In the genomic region with DNA sequence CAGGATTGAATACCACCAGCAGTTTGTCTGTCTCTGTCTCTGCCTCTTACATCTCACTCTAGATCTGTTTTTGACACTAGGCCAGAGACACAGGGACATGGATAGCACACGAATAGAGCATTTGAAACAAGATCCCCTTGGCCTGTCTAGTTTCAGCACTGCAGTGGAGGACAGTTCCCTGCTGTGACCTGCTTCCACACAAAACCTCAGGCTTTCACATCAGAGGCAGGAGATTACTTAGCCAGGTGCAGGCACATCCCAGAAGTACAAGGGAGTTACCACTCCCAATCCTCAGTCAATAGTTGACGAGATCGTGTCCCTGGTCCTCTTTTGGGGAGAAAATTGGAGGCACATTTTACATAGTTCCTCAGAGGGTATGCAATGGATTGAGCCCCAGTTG, we compare ENCODE assay signal across 2 cellular contexts.
TF ChIP-seq lines count a peak whose summit lies in the region.

No MANE protein-coding gene starts in this region.

TF ChIP-seq in IMR-90, 13 proteins besides CTCF, POLR2A, EP300 and RAD21 (continued from another document):
- TF ChIP-seq MXI1 (IDR thresholded peaks at IDR 0.05; ENCODE audit: borderline replicate concordance, low read depth, low read length) (no peak), FOS (IDR thresholded peaks at IDR 0.05; ENCODE audit: low read depth, low read length) (no peak), RFX5 (IDR thresholded peaks at IDR 0.05; ENCODE audit: low read depth, low read length) (no peak), NFE2L2 (IDR thresholded peaks at IDR 0.05; ENCODE audit: low read depth, low read length) (no peak), CEBPB (IDR thresholded peaks at IDR 0.05; ENCODE audit: low read depth, low read length) (no peak), BHLHE40 (IDR thresholded peaks at IDR 0.05; ENCODE audit: low read depth, low read length) (no peak), RCOR1 (IDR thresholded peaks at IDR 0.05; ENCODE audit: insufficient replicate concordance, low read length) (no peak), CHD1 (IDR thresholded peaks at IDR 0.05; ENCODE audit: low read depth, low read length) (no peak), SMC3 (IDR thresholded peaks at IDR 0.05; ENCODE audit: low read depth, low read length) (no peak)
TF ChIP-seq in IMR-90: peak in this region for 0.

TF ChIP-seq in liver, 16 proteins besides CTCF, POLR2A, EP300 and RAD21 (continued from another document):
- TF ChIP-seq, protein P1, sequence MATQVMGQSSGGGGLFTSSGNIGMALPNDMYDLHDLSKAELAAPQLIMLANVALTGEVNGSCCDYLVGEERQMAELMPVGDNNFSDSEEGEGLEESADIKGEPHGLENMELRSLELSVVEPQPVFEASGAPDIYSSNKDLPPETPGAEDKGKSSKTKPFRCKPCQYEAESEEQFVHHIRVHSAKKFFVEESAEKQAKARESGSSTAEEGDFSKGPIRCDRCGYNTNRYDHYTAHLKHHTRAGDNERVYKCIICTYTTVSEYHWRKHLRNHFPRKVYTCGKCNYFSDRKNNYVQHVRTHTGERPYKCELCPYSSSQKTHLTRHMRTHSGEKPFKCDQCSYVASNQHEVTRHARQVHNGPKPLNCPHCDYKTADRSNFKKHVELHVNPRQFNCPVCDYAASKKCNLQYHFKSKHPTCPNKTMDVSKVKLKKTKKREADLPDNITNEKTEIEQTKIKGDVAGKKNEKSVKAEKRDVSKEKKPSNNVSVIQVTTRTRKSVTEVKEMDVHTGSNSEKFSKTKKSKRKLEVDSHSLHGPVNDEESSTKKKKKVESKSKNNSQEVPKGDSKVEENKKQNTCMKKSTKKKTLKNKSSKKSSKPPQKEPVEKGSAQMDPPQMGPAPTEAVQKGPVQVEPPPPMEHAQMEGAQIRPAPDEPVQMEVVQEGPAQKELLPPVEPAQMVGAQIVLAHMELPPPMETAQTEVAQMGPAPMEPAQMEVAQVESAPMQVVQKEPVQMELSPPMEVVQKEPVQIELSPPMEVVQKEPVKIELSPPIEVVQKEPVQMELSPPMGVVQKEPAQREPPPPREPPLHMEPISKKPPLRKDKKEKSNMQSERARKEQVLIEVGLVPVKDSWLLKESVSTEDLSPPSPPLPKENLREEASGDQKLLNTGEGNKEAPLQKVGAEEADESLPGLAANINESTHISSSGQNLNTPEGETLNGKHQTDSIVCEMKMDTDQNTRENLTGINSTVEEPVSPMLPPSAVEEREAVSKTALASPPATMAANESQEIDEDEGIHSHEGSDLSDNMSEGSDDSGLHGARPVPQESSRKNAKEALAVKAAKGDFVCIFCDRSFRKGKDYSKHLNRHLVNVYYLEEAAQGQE (IDR thresholded peaks at IDR 0.05) = peak; percentile 100
